Comparison of ENCODE assay signal across 8 cellular contexts in the genomic region with DNA sequence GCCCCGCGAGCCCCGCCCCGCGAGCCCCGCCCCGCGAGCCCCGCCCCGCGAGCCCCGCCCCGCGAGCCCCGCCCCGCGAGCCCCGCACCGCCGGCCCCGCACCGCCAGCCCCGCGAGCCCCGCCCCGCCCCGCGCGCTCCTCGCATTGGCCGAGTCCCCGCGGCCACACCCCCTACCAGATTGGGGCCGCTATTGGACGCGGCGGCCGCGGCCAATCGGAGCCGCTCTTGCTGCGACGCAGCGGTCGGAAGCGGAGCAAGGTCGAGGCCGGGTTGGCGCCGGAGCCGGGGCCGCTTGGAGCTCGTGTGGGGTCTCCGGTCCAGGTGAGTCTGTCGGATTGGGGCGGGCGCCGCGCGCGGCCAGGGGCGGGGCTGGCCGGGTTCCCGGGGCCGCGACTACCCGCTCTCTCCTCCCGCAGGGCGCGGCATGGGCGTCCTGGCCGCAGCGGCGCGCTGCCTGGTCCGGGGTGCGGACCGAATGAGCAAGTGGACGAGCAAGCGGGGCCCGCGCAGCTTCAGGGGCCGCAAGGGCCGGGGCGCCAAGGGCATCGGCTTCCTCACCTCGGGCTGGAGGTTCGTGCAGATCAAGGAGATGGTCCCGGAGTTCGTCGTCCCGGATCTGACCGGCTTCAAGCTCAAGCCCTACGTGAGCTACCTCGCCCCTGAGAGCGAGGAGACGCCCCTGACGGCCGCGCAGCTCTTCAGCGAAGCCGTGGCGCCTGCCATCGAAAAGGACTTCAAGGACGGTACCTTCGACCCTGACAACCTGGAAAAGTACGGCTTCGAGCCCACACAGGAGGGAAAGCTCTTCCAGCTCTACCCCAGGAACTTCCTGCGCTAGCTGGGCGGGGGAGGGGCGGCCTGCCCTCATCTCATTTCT. TPM values are rescaled to one million over a fixed set of nuclear protein-coding genes. Genes with fewer than 3 reads are reported as not detected.
A peak's percentile ranks its signal among the peaks of the same experiment; 100 is the strongest.
DNase-seq lines count a peak whose midpoint lies in the region; ATAC-seq and TF ChIP-seq lines count a peak whose summit lies in the region.

A gene (plus strand): TSS at position 224 of the 879 bp plus-strand sequence. CDS start 203 bp downstream, at position 427.

- peaks cover 0 to 27% (median 0%) of the 10 kb centered on the region in 3 donors for H3K36me3 ChIP-seq in Peyer's patch
- H3K36me3 ChIP-seq in esophagus muscularis mucosa, result peaks cover 0 to 37% (median 32%) of the 10 kb centered on the region in 4 donors

- H3K27me3 ChIP-seq in Peyer's patch (no peaks in the 10 kb centered on the region), esophagus muscularis mucosa (peaks cover 0 to 3% (median 0%) of the 10 kb centered on the region in 4 donors)

- WGBS in esophagus muscularis mucosa, result 4% methylated on average over 5 of the region's 111 CpGs

- H3K9me3 Mint-ChIP-seq in activated T-cell treated with anti-CD3 and anti-CD28 coated beads, Interleukin-2, amount 50 U/mL, for 72 hours, result no peaks in the 10 kb centered on the region

- H3K4me3 ChIP-seq in Peyer's patch (peak within 1 kb of the TSS; percentile 78 to 98 (median 88)), esophagus muscularis mucosa (peak within 1 kb of the TSS; percentile 91 to 98 (median 94))

- no peaks in the 10 kb centered on the region for H3K9me3 ChIP-seq in Peyer's patch
- H3K9me3 ChIP-seq in esophagus muscularis mucosa, result no peaks in the 10 kb centered on the region

- peak within 1 kb of the TSS; percentile 87 to 90 for H3K4me3 Mint-ChIP-seq in activated T-cell treated with anti-CD3 and anti-CD28 coated beads, Interleukin-2, amount 50 U/mL, for 72 hours

- ATAC-seq in GM21526 (IDR thresholded peaks at IDR 0.05; ENCODE audit: low FRiP score, unreplicated experiment), result peak; percentile 68
- peak; percentile 95 to 98 for ATAC-seq in activated T-cell treated with anti-CD3 and anti-CD28 coated beads, Interleukin-2, amount 50 U/mL, for 72 hours (replicated peaks in 1 of 2)

- no peaks in the 10 kb centered on the region for H3K27me3 Mint-ChIP-seq in activated T-cell treated with anti-CD3 and anti-CD28 coated beads, Interleukin-2, amount 50 U/mL, for 72 hours (ENCODE audit: low read depth)

- TF ChIP-seq POLR2A in Peyer's patch (IDR thresholded peaks at IDR 0.05) (peak; percentile 81 to 90), esophagus muscularis mucosa (IDR thresholded peaks at IDR 0.05; ENCODE audit: low read depth) (peak; percentile 80)

- H3K27ac ChIP-seq in Peyer's patch (peak within 1 kb of the TSS; percentile 91 to 98 (median 94)), esophagus muscularis mucosa (replicated peaks in 1 of 4) (peak within 1 kb of the TSS; percentile 87 to 97 (median 96))

- H3K4me1 ChIP-seq in Peyer's patch (peaks cover 0 to 25% (median 5%) of the 10 kb centered on the region in 4 donors), esophagus muscularis mucosa (peaks cover 13 to 57% (median 50%) of the 10 kb centered on the region in 4 donors)

- DNase-seq in DMS 273 (lab: John Stamatoyannopoulos, UW; ENCODE audit: unreplicated experiment) (peak; percentile 96), Peyer's patch (peak; percentile 94 to 96 (median 95)), esophagus muscularis mucosa (ENCODE audit: extremely low spot score) (peak; percentile 93), myocyte (ENCODE audit: low read depth) (peak; percentile 88)
- DNase-seq in activated T-cell treated with anti-CD3 and anti-CD28 coated beads, Interleukin-2, amount 50 U/mL, for 72 hours, result peak; percentile 90 to 93
- peak; percentile 73 to 80 for DNase-seq in stimulated activated CD8-positive, alpha-beta memory T cell treated with anti-CD3 and anti-CD28 coated beads, Interleukin-7, amount 100 ng/mL, for 48 hours (ENCODE audit: extremely low read depth in 1 of 2, low read depth in 1 of 2)

- intact Hi-C loops in esophagus muscularis mucosa (cut with DNase I), result no loop called here

- H3K27ac Mint-ChIP-seq in activated T-cell treated with anti-CD3 and anti-CD28 coated beads, Interleukin-2, amount 50 U/mL, for 72 hours, result peak within 1 kb of the TSS; percentile 44

- H3K36me3 Mint-ChIP-seq in activated T-cell treated with anti-CD3 and anti-CD28 coated beads, Interleukin-2, amount 50 U/mL, for 72 hours (ENCODE audit: insufficient read depth in 2 of 2), result peaks cover 6% of the 10 kb centered on the region in 2 donors

- TF ChIP-seq EP300 in Ishikawa (IDR thresholded peaks at IDR 0.05; ENCODE audit: borderline replicate concordance), result no peak
- no peak for TF ChIP-seq EP300 in esophagus muscularis mucosa (IDR thresholded peaks at IDR 0.05)

- no peak for TF ChIP-seq CTCF in Peyer's patch (IDR thresholded peaks at IDR 0.05)
- TF ChIP-seq CTCF in esophagus muscularis mucosa (IDR thresholded peaks at IDR 0.05), result no peak

- H3K4me1 Mint-ChIP-seq in activated T-cell treated with anti-CD3 and anti-CD28 coated beads, Interleukin-2, amount 50 U/mL, for 72 hours (ENCODE audit: low read depth), result peaks cover 21% of the 10 kb centered on the region

- TF ChIP-seq RAD21 in Ishikawa (IDR thresholded peaks at IDR 0.05; ENCODE audit: low read depth), result no peak

TF ChIP-seq in Ishikawa, 13 proteins besides CTCF, POLR2A, EP300 and RAD21:
- TF ChIP-seq, protein P1, sequence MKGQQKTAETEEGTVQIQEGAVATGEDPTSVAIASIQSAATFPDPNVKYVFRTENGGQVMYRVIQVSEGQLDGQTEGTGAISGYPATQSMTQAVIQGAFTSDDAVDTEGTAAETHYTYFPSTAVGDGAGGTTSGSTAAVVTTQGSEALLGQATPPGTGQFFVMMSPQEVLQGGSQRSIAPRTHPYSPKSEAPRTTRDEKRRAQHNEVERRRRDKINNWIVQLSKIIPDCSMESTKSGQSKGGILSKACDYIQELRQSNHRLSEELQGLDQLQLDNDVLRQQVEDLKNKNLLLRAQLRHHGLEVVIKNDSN (IDR thresholded peaks at IDR 0.05), result no peak
- TF ChIP-seq FOXM1 (IDR thresholded peaks at IDR 0.05; ENCODE audit: borderline replicate concordance, low read depth) (no peak), TAF1 (IDR thresholded peaks at IDR 0.05; ENCODE audit: low read depth) (peak; percentile 78; the same call in 1 of the 2 replicates), TEAD4 (IDR thresholded peaks at IDR 0.05) (no peak), ZBTB7A (IDR thresholded peaks at IDR 0.05; ENCODE audit: low read depth) (no peak), EGR1 (IDR thresholded peaks at IDR 0.05) (no peak)
- TF ChIP-seq, protein P2, sequence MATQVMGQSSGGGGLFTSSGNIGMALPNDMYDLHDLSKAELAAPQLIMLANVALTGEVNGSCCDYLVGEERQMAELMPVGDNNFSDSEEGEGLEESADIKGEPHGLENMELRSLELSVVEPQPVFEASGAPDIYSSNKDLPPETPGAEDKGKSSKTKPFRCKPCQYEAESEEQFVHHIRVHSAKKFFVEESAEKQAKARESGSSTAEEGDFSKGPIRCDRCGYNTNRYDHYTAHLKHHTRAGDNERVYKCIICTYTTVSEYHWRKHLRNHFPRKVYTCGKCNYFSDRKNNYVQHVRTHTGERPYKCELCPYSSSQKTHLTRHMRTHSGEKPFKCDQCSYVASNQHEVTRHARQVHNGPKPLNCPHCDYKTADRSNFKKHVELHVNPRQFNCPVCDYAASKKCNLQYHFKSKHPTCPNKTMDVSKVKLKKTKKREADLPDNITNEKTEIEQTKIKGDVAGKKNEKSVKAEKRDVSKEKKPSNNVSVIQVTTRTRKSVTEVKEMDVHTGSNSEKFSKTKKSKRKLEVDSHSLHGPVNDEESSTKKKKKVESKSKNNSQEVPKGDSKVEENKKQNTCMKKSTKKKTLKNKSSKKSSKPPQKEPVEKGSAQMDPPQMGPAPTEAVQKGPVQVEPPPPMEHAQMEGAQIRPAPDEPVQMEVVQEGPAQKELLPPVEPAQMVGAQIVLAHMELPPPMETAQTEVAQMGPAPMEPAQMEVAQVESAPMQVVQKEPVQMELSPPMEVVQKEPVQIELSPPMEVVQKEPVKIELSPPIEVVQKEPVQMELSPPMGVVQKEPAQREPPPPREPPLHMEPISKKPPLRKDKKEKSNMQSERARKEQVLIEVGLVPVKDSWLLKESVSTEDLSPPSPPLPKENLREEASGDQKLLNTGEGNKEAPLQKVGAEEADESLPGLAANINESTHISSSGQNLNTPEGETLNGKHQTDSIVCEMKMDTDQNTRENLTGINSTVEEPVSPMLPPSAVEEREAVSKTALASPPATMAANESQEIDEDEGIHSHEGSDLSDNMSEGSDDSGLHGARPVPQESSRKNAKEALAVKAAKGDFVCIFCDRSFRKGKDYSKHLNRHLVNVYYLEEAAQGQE (IDR thresholded peaks at IDR 0.05; ENCODE audit: low read depth), result no peak
- TF ChIP-seq, protein P3, sequence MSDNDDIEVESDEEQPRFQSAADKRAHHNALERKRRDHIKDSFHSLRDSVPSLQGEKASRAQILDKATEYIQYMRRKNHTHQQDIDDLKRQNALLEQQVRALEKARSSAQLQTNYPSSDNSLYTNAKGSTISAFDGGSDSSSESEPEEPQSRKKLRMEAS (IDR thresholded peaks at IDR 0.05), result peak; percentile 57

RNA-seq across cellular contexts. Expression of the gene that starts here (rescaled TPM):
- 10 to 100 TPM; 55.3 to 89.5 (median 84.8) TPM for total RNA-seq in Peyer's patch
- total RNA-seq in activated T-cell treated with anti-CD3 and anti-CD28 coated beads, Interleukin-2, amount 50 U/mL, for 72 hours, result 10 to 100 TPM; 26.6 to 28.4 TPM
- 10 to 100 TPM; 59.8 to 83.8 (median 78.2) TPM for total RNA-seq in esophagus muscularis mucosa
- total RNA-seq in myocyte, result 64.9 and 75.1 TPM in 2 replicates
- 73.4 TPM for polyA plus RNA-seq in myocyte (2012)

Comparison
In these comparisons a context has a peak if more than half of its experiments do, and no peak if none do; other contexts are left out.
1. Peak in every context shown above with its lines: DNase-seq, ATAC-seq, H3K4me3 ChIP-seq and H3K27ac ChIP-seq.